ENCODE assay signal across 8 cellular contexts in the genomic region with DNA sequence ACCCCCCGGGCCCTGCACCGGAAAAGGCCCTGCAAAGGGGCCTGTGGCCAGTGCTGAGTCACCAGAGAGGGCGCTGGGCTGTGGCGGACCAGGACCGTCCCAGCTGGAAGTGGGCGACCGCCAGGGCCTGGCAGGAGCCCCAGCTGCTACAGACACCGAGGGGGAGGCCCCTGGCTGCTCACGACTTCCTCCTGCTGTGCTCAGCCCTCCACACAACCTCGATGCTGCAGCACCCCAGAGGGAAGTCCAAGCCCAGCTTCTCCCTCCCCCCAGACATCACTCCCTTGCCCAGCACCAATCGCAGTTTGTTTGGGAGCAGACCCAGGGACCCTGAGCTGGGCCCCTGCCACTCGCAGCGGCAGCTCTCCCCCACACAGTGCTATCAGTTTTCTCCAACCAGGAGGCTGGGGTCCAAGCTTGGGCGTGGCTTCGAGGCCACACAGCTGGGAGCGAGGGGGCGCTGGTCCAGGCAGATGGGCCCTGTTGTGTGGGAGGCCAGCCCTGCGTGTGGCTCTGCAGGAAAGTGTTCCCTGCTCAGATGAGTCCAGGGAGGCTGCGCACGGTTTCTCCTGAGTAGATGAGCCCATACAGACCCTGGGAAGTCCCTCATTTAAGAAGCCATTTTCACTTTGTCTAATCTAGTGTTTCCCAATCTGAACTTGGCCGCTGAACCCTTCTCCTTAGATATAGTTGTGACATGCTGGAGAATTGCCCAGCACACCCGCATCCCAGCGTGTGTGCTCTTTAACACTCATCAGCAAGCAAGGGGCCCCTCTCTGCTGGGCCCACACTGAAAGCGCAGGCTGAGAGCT. TPM values are rescaled to one million over a fixed set of nuclear protein-coding genes. Genes with fewer than 3 reads are reported as not detected.
DNase-seq lines count a peak whose midpoint lies in the region; ATAC-seq, FAIRE-seq and TF ChIP-seq lines count a peak whose summit lies in the region.

No MANE protein-coding gene starts in this region.

- H3K4me3 Mint-ChIP-seq in CD4-positive, CD25-positive, alpha-beta regulatory T cell = peak overlapping the region; percentile 60 to 91 (median 82)

- H3K36me3 Mint-ChIP-seq in CD4-positive, CD25-positive, alpha-beta regulatory T cell = no peaks in the 10 kb centered on the region

- intact Hi-C loops in GM12878 (cut with micrococcal nuclease; ENCODE audit: unreplicated experiment) = loop anchor here (2.0 kb wide), 1 partner anchor 43 kb away; no protein-coding TSS in a partner anchor
- intact Hi-C loops in sigmoid colon (cut with DNase I) = no loop called here

- POLR2A ChIA-PET in GM12878 (lab: Charles Lee) = interaction anchor here (1.1 to 8.2 kb wide), 11 partner anchors 8 to 174 kb away, joined by 3 to 67 read pairs (median 9); partner anchors contain the start of genes GCAT, GGA1, LGALS1 and PDXP

- TF ChIP-seq POLR2A in GM12878 (IDR thresholded peaks at IDR 0.05; ENCODE audit: low read depth, low read length) (peak; percentile 82), sigmoid colon (IDR thresholded peaks at IDR 0.05) (no peak)

- CTCF ChIA-PET in GM12878 (lab: Yijun Ruan, JAX) = interaction anchor here (0.6 to 15.9 kb wide), 14 partner anchors 9 to 273 kb away, joined by 3 to 396 read pairs (median 8); partner anchors contain the start of genes GGA1, LGALS1, NOL12 and PDXP

- DNase-seq in CD4-positive, CD25-positive, alpha-beta regulatory T cell = peak; percentile 35 to 76 (median 39)
- DNase-seq in SIG-M5 treated with dmso at 0.1 percent for 504 hours (lab: John Stamatoyannopoulos, UW; ENCODE audit: unreplicated experiment) (peak; percentile 92), GM12878 (ENCODE audit: low read depth, low spot score) (peak; percentile 60), sigmoid colon (peak; percentile 95), G401 (ENCODE audit: low spot score) (no peak)

- no peaks in the 10 kb centered on the region for H3K9me3 ChIP-seq in CD4-positive, CD25-positive, alpha-beta regulatory T cell (ENCODE audit: control insufficient read depth in 2 of 2, low read length in 2 of 2)
- no peaks in the 10 kb centered on the region for H3K9me3 ChIP-seq in GM12878 (replicated peaks; ENCODE audit: control insufficient read depth, insufficient read depth, low read length)
- H3K9me3 ChIP-seq in iPS-20b (ENCODE audit: insufficient read depth, low read depth, low read length) = no peaks in the 10 kb centered on the region
- H3K9me3 ChIP-seq in sigmoid colon = no peaks in the 10 kb centered on the region

- H3K27ac Mint-ChIP-seq in CD4-positive, CD25-positive, alpha-beta regulatory T cell = peak overlapping the region; percentile 94 to 95 (median 94)

- no peaks in the 10 kb centered on the region for H3K27me3 Mint-ChIP-seq in CD4-positive, CD25-positive, alpha-beta regulatory T cell

- RAD21 ChIA-PET in GM12878 (lab: Charles Lee; ENCODE audit: unreplicated experiment) = interaction anchor here (0.7 to 4.0 kb wide), 14 partner anchors 9 to 263 kb away, joined by 3 to 47 read pairs (median 7); partner anchors contain the start of genes GGA1, LGALS1, NOL12 and PDXP

- H3K36me3 ChIP-seq in CD4-positive, CD25-positive, alpha-beta regulatory T cell (ENCODE audit: control insufficient read depth, insufficient read depth, low read length) = no peaks in the 10 kb centered on the region
- peaks cover 1 to 7% of the 10 kb centered on the region in 2 experiments; a peak in 3 of 4 replicates for H3K36me3 ChIP-seq in GM12878 (ENCODE audit: control insufficient read depth in 2 of 2, insufficient read depth in 2 of 2, low read length in 1 of 2)
- peaks cover 8% of the 10 kb centered on the region for H3K36me3 ChIP-seq in iPS-20b (ENCODE audit: insufficient read depth, low read depth, low read length)
- peaks cover 5 to 38% (median 12%) of the 10 kb centered on the region in 4 donors for H3K36me3 ChIP-seq in sigmoid colon

- H3K9ac ChIP-seq in GM12878 (ENCODE audit: control insufficient read depth, insufficient read depth, low read length) (peak overlapping the region; percentile 78), iPS-20b (ENCODE audit: low read depth, low read length) (peak overlapping the region; percentile 37; the same call in 1 of the 2 replicates)

- no TSS peak for BruUV-seq in GM12878 (replicated peaks; lab: Mats Ljungman, UMichigan)

- under 1% methylated on average over 24 of the region's 24 CpGs for WGBS in GM12878 (ENCODE audit: insufficient coverage, insufficient replicate concordance, low lambda C conversion rate, missing lambda C conversion rate)
- 25 to 59% methylated on average over 24 of the region's 24 CpGs for WGBS in sigmoid colon, 2 donors

- no peaks in the 10 kb centered on the region for H3K27me3 ChIP-seq in CD4-positive, CD25-positive, alpha-beta regulatory T cell (ENCODE audit: control insufficient read depth, insufficient read depth, low read length)
- H3K27me3 ChIP-seq in GM12878 (replicated peaks in 1 of 2; ENCODE audit: control insufficient read depth in 2 of 2, insufficient read depth in 2 of 2, low read length in 1 of 2) (no peaks in the 10 kb centered on the region), iPS-20b (ENCODE audit: insufficient read depth, low read length) (no peaks in the 10 kb centered on the region), sigmoid colon (no peaks in the 10 kb centered on the region)

- peak; percentile 80 for FAIRE-seq in GM12878 (lab: Jason Lieb, UNC)

- H3K9me3 Mint-ChIP-seq in CD4-positive, CD25-positive, alpha-beta regulatory T cell = peaks cover 0 to 1% (median 0%) of the 10 kb centered on the region in 7 donors

- H3K4me3 ChIP-seq in CD4-positive, CD25-positive, alpha-beta regulatory T cell (ENCODE audit: low read depth, low read length) = peak overlapping the region; percentile 59
- H3K4me3 ChIP-seq in GM12878 (peak overlapping the region; percentile 57), iPS-20b (ENCODE audit: low read length) (peak overlapping the region; percentile 10; the same call in 1 of the 2 replicates), sigmoid colon (peak overlapping the region in 3 of 4 donors; percentile 0 to 24 (median 20))

- in situ Hi-C loops in GM12878 (cut with MboI) (no loop called here), G401 (cut with HindIII; ENCODE audit: low sequenced_read_pairs) (no loop called here)

- peaks cover 1% of the 10 kb centered on the region for H3K79me2 ChIP-seq in GM12878 (ENCODE audit: control insufficient read depth, insufficient read depth, low read length)

- H4K20me1 ChIP-seq in GM12878 (ENCODE audit: control insufficient read depth, insufficient read depth) = no peaks in the 10 kb centered on the region

- peak overlapping the region; percentile 88 for H3K27ac ChIP-seq in CD4-positive, CD25-positive, alpha-beta regulatory T cell (ENCODE audit: insufficient read depth, low read length, poor library complexity, severe bottlenecking)
- H3K27ac ChIP-seq in GM12878 (ENCODE audit: control insufficient read depth, insufficient read depth) (peak overlapping the region; percentile 92), iPS-20b (ENCODE audit: low read length) (peak overlapping the region; percentile 25), sigmoid colon (peak overlapping the region; percentile 69 to 80 (median 75))

- H3K4me2 ChIP-seq in GM12878 (ENCODE audit: control insufficient read depth, insufficient read depth) = peak overlapping the region; percentile 87

- peaks cover 84% of the 10 kb centered on the region for H3K4me1 ChIP-seq in CD4-positive, CD25-positive, alpha-beta regulatory T cell (ENCODE audit: control insufficient read depth, insufficient read depth, low read length, poor library complexity, severe bottlenecking)
- peaks cover 70% of the 10 kb centered on the region for H3K4me1 ChIP-seq in GM12878 (ENCODE audit: control insufficient read depth, insufficient read depth, low read length)
- peaks cover 26% of the 10 kb centered on the region for H3K4me1 ChIP-seq in iPS-20b (ENCODE audit: insufficient read depth, low read length)
- H3K4me1 ChIP-seq in sigmoid colon = peaks cover 2 to 35% (median 29%) of the 10 kb centered on the region in 4 donors

- H2AFZ ChIP-seq in GM12878 (ENCODE audit: control insufficient read depth, low read depth, low read length) = peak overlapping the region; percentile 46

- peak; percentile 69 to 70 for ATAC-seq in CD4-positive, CD25-positive, alpha-beta regulatory T cell (ENCODE audit: low read depth in 2 of 2)
- ATAC-seq in GM19324 (IDR thresholded peaks at IDR 0.05; ENCODE audit: low FRiP score, unreplicated experiment) (peak; percentile 43), HG03342 (IDR thresholded peaks at IDR 0.05; ENCODE audit: unreplicated experiment) (peak; percentile 43), GM12878 (peak; percentile 82)

- TF ChIP-seq RAD21 in GM12878 (IDR thresholded peaks at IDR 0.05; ENCODE audit: insufficient read depth, low read depth, low read length) = no peak

- SMC1A ChIA-PET in GM12878 (lab: Charles Lee; ENCODE audit: uncharacterized antibody, unreplicated experiment) = interaction anchor here (1.0 to 5.9 kb wide), 10 partner anchors 7 to 67 kb away, joined by 4 to 33 read pairs (median 14); partner anchors contain the start of genes GGA1, LGALS1, NOL12 and PDXP

- TF ChIP-seq EP300 in GM12878 (IDR thresholded peaks at IDR 0.05; ENCODE audit: borderline replicate concordance in 1 of 2, control insufficient read depth in 1 of 2, low read depth in 2 of 2, low read length in 2 of 2) (peak; percentile 29 to 35; a peak in 3 of 4 replicates), sigmoid colon (IDR thresholded peaks at IDR 0.05) (no peak)

- H3K4me1 Mint-ChIP-seq in CD4-positive, CD25-positive, alpha-beta regulatory T cell = peaks cover 0 to 84% (median 35%) of the 10 kb centered on the region in 4 donors

- TF ChIP-seq CTCF in GM12878 (IDR thresholded peaks at IDR 0.05 in 2 of 3, conservative IDR thresholded peaks at IDR 0.05 in 1 of 3; ENCODE audit: control insufficient read depth in 2 of 3, extremely low read depth in 1 of 3, insufficient read depth in 1 of 3, low read depth in 3 of 3, low read length in 3 of 3) (peak in 1 of 3 experiments; percentile 18; a peak in 3 of 6 replicates), sigmoid colon (IDR thresholded peaks at IDR 0.05) (peak in 2 of 4 experiments; percentile 24 to 27)

RNA-seq across cellular contexts. Expression of gene SH3BP1, which starts 5.6 kb away (rescaled TPM):
- total RNA-seq in CD4-positive, CD25-positive, alpha-beta regulatory T cell = 126 TPM
- 10 to 100 TPM; 10.1 to 17.8 (median 16.2) TPM for polyA plus RNA-seq in CD4-positive, CD25-positive, alpha-beta regulatory T cell
- 73.5 and 76.3 TPM in 2 replicates for total RNA-seq in GM12878 (2013; cell fraction: nucleolus; rRNA removed)
- 34.0 and 37.5 TPM in 2 replicates for total RNA-seq in GM12878 (2014; rRNA removed)
- total RNA-seq in GM12878 (2014; rRNA removed; fragmentation: Illumina TruSeq; extraction: Trizol) = 16.8 and 17.9 TPM in 2 replicates
- 67.0 and 70.5 TPM in 2 replicates for total RNA-seq in GM12878 (2021)
- polyA plus RNA-seq in GM12878 (2011; ENCODE audit: low read depth) = 126 TPM
- polyA plus RNA-seq in GM12878 (2011; rRNA removed) = 14.5 and 27.0 TPM in 2 replicates
- polyA plus RNA-seq in GM12878 (2011; cell fraction: cytosol; rRNA removed) = 37.4 and 46.9 TPM in 2 replicates
- 135 and 140 TPM in 2 replicates for polyA plus RNA-seq in GM12878 (2011; cell fraction: nucleus; rRNA removed)
- 56.7 and 111 TPM in 2 replicates for polyA plus RNA-seq in GM12878 (2012)
- 22.9 and 58.6 TPM in 2 replicates for polyA plus RNA-seq in GM12878 (2014; fragmentation: Illumina TruSeq; extraction: Trizol)
- polyA plus RNA-seq in GM12878 (2014; fragmentation: Nextera tagmentation; extraction: Ambion mirVana) = 1 to 10 TPM in 1 of 2 experiments, under 1 TPM in 1; 0.29 to 1.1 TPM
- 31.7 and 43.3 TPM in 2 replicates for polyA plus RNA-seq in GM12878 (2014; rRNA removed)
- polyA plus RNA-seq in GM12878 (2016; fragmentation: Nextera tagmentation; extraction: Ambion mirVana) = 1 to 10 TPM; 4.8 to 9.9 TPM
- 39.4 and 47.3 TPM in 2 replicates for polyA minus RNA-seq in GM12878 (2011; rRNA and poly(A)+ RNA removed)
- polyA minus RNA-seq in GM12878 (2011; cell fraction: cytosol; rRNA and poly(A)+ RNA removed) = 11.4 and 39.4 TPM in 2 replicates
- 33.5 and 50.5 TPM in 2 replicates for polyA minus RNA-seq in GM12878 (2011; cell fraction: nucleus; rRNA and poly(A)+ RNA removed)
- 1 to 10 TPM; 1.4 to 6.9 (median 4.7) TPM for total RNA-seq in sigmoid colon
- 10 to 100 TPM; 35.4 to 71.2 (median 58.5) TPM for polyA plus RNA-seq in sigmoid colon
- total RNA-seq in G401 (2014; rRNA removed; shearing (Covaris generic)) = 13.2 and 21.9 TPM in 2 replicates

RNA-seq across cellular contexts. Expression of gene PDXP, which starts 24.6 kb away (rescaled TPM):
- 2.0 TPM for total RNA-seq in CD4-positive, CD25-positive, alpha-beta regulatory T cell
- polyA plus RNA-seq in CD4-positive, CD25-positive, alpha-beta regulatory T cell = 1 to 10 TPM; 1.1 to 5.8 (median 3.4) TPM
- total RNA-seq in GM12878 (2013; cell fraction: nucleolus; rRNA removed) = 7.4 and 8.6 TPM in 2 replicates
- 36.8 and 41.1 TPM in 2 replicates for total RNA-seq in GM12878 (2014; rRNA removed)
- 27.2 and 29.7 TPM in 2 replicates for total RNA-seq in GM12878 (2014; rRNA removed; fragmentation: Illumina TruSeq; extraction: Trizol)
- total RNA-seq in GM12878 (2021) = 38.6 and 44.7 TPM in 2 replicates
- 14.9 TPM for polyA plus RNA-seq in GM12878 (2011; ENCODE audit: low read depth)
- polyA plus RNA-seq in GM12878 (2011; rRNA removed) = 25.4 and 39.4 TPM in 2 replicates
- 66.8 and 73.1 TPM in 2 replicates for polyA plus RNA-seq in GM12878 (2011; cell fraction: cytosol; rRNA removed)
- 26.0 and 35.5 TPM in 2 replicates for polyA plus RNA-seq in GM12878 (2011; cell fraction: nucleus; rRNA removed)
- polyA plus RNA-seq in GM12878 (2012) = 17.7 and 26.5 TPM in 2 replicates
- polyA plus RNA-seq in GM12878 (2014; fragmentation: Illumina TruSeq; extraction: Trizol) = 30.1 and 40.0 TPM in 2 replicates
- 10 to 100 TPM in 1 of 2 experiments, 1 to 10 TPM in 1; 9.8 to 15.2 TPM for polyA plus RNA-seq in GM12878 (2014; fragmentation: Nextera tagmentation; extraction: Ambion mirVana)
- 56.7 and 57.9 TPM in 2 replicates for polyA plus RNA-seq in GM12878 (2014; rRNA removed)
- polyA plus RNA-seq in GM12878 (2016; fragmentation: Nextera tagmentation; extraction: Ambion mirVana) = 1 to 10 TPM; 4.4 to 4.8 TPM
- 22.2 and 37.3 TPM in 2 replicates for polyA minus RNA-seq in GM12878 (2011; rRNA and poly(A)+ RNA removed)
- 11.4 and 17.4 TPM in 2 replicates for polyA minus RNA-seq in GM12878 (2011; cell fraction: cytosol; rRNA and poly(A)+ RNA removed)
- 7.3 and 9.7 TPM in 2 replicates for polyA minus RNA-seq in GM12878 (2011; cell fraction: nucleus; rRNA and poly(A)+ RNA removed)
- total RNA-seq in sigmoid colon = 10 to 100 TPM in 2 of 4 donors, 1 to 10 TPM in 2; 7.5 to 12.8 (median 9.6) TPM
- polyA plus RNA-seq in sigmoid colon = 10 to 100 TPM; 30.2 to 51.1 (median 48.6) TPM
- 49.0 and 62.3 TPM in 2 replicates for total RNA-seq in G401 (2014; rRNA removed; shearing (Covaris generic))

RNA-seq across cellular contexts. Expression of gene GGA1, which starts 25.3 kb away (rescaled TPM):
- total RNA-seq in CD4-positive, CD25-positive, alpha-beta regulatory T cell = 69.7 TPM
- polyA plus RNA-seq in CD4-positive, CD25-positive, alpha-beta regulatory T cell = 10 to 100 TPM; 14.0 to 19.8 (median 16.8) TPM
- total RNA-seq in GM12878 (2013; cell fraction: nucleolus; rRNA removed) = 185 and 204 TPM in 2 replicates
- total RNA-seq in GM12878 (2014; rRNA removed) (43.1 and 53.4 TPM in 2 replicates), GM12878 (2014; rRNA removed; fragmentation: Illumina TruSeq; extraction: Trizol) (29.1 and 30.4 TPM in 2 replicates), GM12878 (2021) (55.0 and 63.4 TPM in 2 replicates), sigmoid colon (10 to 100 TPM; 26.4 to 59.8 (median 42.3) TPM)
- 20.6 TPM for polyA plus RNA-seq in GM12878 (2011; ENCODE audit: low read depth)
- polyA plus RNA-seq in GM12878 (2011; rRNA removed) (38.7 and 43.7 TPM in 2 replicates), GM12878 (2014; fragmentation: Illumina TruSeq; extraction: Trizol) (23.4 and 31.6 TPM in 2 replicates), GM12878 (2014; fragmentation: Nextera tagmentation; extraction: Ambion mirVana) (1 to 10 TPM; 1.4 to 4.8 TPM), GM12878 (2014; rRNA removed) (77.8 and 79.4 TPM in 2 replicates), GM12878 (2016; fragmentation: Nextera tagmentation; extraction: Ambion mirVana) (10 to 100 TPM; 45.0 to 48.0 TPM), sigmoid colon (10 to 100 TPM; 25.2 to 77.4 (median 34.4) TPM)
- 29.0 and 49.3 TPM in 2 replicates for polyA plus RNA-seq in GM12878 (2011; cell fraction: cytosol; rRNA removed)
- polyA plus RNA-seq in GM12878 (2011; cell fraction: nucleus; rRNA removed) = 214 and 255 TPM in 2 replicates
- 46.2 and 48.1 TPM in 2 replicates for polyA plus RNA-seq in GM12878 (2012)
- polyA minus RNA-seq in GM12878 (2011; rRNA and poly(A)+ RNA removed) = 30.1 and 54.2 TPM in 2 replicates
- polyA minus RNA-seq in GM12878 (2011; cell fraction: cytosol; rRNA and poly(A)+ RNA removed) = 15.8 and 17.6 TPM in 2 replicates
- 45.1 and 75.9 TPM in 2 replicates for polyA minus RNA-seq in GM12878 (2011; cell fraction: nucleus; rRNA and poly(A)+ RNA removed)
- total RNA-seq in G401 (2014; rRNA removed; shearing (Covaris generic)) = 42.0 and 42.5 TPM in 2 replicates

RNA-seq across cellular contexts. Expression of gene LGALS1, which starts 41.5 kb away (rescaled TPM):
- total RNA-seq in CD4-positive, CD25-positive, alpha-beta regulatory T cell = 209 TPM
- 100 to 1,000 TPM; 321 to 829 (median 545) TPM for polyA plus RNA-seq in CD4-positive, CD25-positive, alpha-beta regulatory T cell
- 71.4 and 74.1 TPM in 2 replicates for total RNA-seq in GM12878 (2013; cell fraction: nucleolus; rRNA removed)
- 1,028 and 1,163 TPM in 2 replicates for total RNA-seq in GM12878 (2014; rRNA removed)
- total RNA-seq in GM12878 (2014; rRNA removed; fragmentation: Illumina TruSeq; extraction: Trizol) = 508 and 518 TPM in 2 replicates
- total RNA-seq in GM12878 (2021) = 636 and 637 TPM in 2 replicates
- polyA plus RNA-seq in GM12878 (2011; ENCODE audit: low read depth) = 1,837 TPM
- polyA plus RNA-seq in GM12878 (2011; rRNA removed) = 690 and 1,889 TPM in 2 replicates
- polyA plus RNA-seq in GM12878 (2011; cell fraction: cytosol; rRNA removed) = 2,989 and 3,872 TPM in 2 replicates
- 1,936 and 2,514 TPM in 2 replicates for polyA plus RNA-seq in GM12878 (2011; cell fraction: nucleus; rRNA removed)
- 1,111 and 1,241 TPM in 2 replicates for polyA plus RNA-seq in GM12878 (2012)
- 56.5 and 312 TPM in 2 replicates for polyA plus RNA-seq in GM12878 (2014; fragmentation: Illumina TruSeq; extraction: Trizol)
- 100 to 1,000 TPM; 571 TPM for polyA plus RNA-seq in GM12878 (2014; fragmentation: Nextera tagmentation; extraction: Ambion mirVana)
- polyA plus RNA-seq in GM12878 (2014; rRNA removed) = 1,386 and 1,631 TPM in 2 replicates
- polyA plus RNA-seq in GM12878 (2016; fragmentation: Nextera tagmentation; extraction: Ambion mirVana) = 100 to 1,000 TPM; 777 to 791 TPM
- polyA minus RNA-seq in GM12878 (2011; rRNA and poly(A)+ RNA removed) = 796 and 1,494 TPM in 2 replicates
- polyA minus RNA-seq in GM12878 (2011; cell fraction: cytosol; rRNA and poly(A)+ RNA removed) = 213 and 229 TPM in 2 replicates
- polyA minus RNA-seq in GM12878 (2011; cell fraction: nucleus; rRNA and poly(A)+ RNA removed) = 191 and 194 TPM in 2 replicates
- total RNA-seq in sigmoid colon = 1,000 to 10,000 TPM in 3 of 4 donors, 100 to 1,000 TPM in 1; 911 to 2,925 (median 2,030) TPM
- polyA plus RNA-seq in sigmoid colon = 100 to 1,000 TPM; 373 to 487 (median 439) TPM
- total RNA-seq in G401 (2014; rRNA removed; shearing (Covaris generic)) = 435 and 601 TPM in 2 replicates

RNA-seq across cellular contexts. Expression of gene NOL12, which starts 52.2 kb away (rescaled TPM):
- 38.2 TPM for total RNA-seq in CD4-positive, CD25-positive, alpha-beta regulatory T cell
- polyA plus RNA-seq in CD4-positive, CD25-positive, alpha-beta regulatory T cell = 10 to 100 TPM; 33.7 to 46.9 (median 41.2) TPM
- 24.0 and 33.8 TPM in 2 replicates for total RNA-seq in GM12878 (2013; cell fraction: nucleolus; rRNA removed)
- total RNA-seq in GM12878 (2014; rRNA removed) = 42.1 and 43.2 TPM in 2 replicates
- 34.2 and 40.5 TPM in 2 replicates for total RNA-seq in GM12878 (2014; rRNA removed; fragmentation: Illumina TruSeq; extraction: Trizol)
- total RNA-seq in GM12878 (2021) = 36.5 and 37.0 TPM in 2 replicates
- 10.0 TPM for polyA plus RNA-seq in GM12878 (2011; ENCODE audit: low read depth)
- 23.1 and 25.8 TPM in 2 replicates for polyA plus RNA-seq in GM12878 (2011; rRNA removed)
- 22.1 and 36.9 TPM in 2 replicates for polyA plus RNA-seq in GM12878 (2011; cell fraction: cytosol; rRNA removed)
- polyA plus RNA-seq in GM12878 (2011; cell fraction: nucleus; rRNA removed) = 38.6 and 48.7 TPM in 2 replicates
- polyA plus RNA-seq in GM12878 (2012) = 14.2 and 20.3 TPM in 2 replicates
- 15.5 and 43.2 TPM in 2 replicates for polyA plus RNA-seq in GM12878 (2014; fragmentation: Illumina TruSeq; extraction: Trizol)
- 10 to 100 TPM in 1 of 2 experiments, 1 to 10 TPM in 1; 3.3 to 12.9 TPM for polyA plus RNA-seq in GM12878 (2014; fragmentation: Nextera tagmentation; extraction: Ambion mirVana)
- polyA plus RNA-seq in GM12878 (2014; rRNA removed) = 41.7 and 49.8 TPM in 2 replicates
- polyA plus RNA-seq in GM12878 (2016; fragmentation: Nextera tagmentation; extraction: Ambion mirVana) = 10 to 100 TPM; 64.6 to 69.4 TPM
- polyA minus RNA-seq in GM12878 (2011; rRNA and poly(A)+ RNA removed) = 5.6 and 12.4 TPM in 2 replicates
- polyA minus RNA-seq in GM12878 (2011; cell fraction: cytosol; rRNA and poly(A)+ RNA removed) = 9.0 and 9.5 TPM in 2 replicates
- polyA minus RNA-seq in GM12878 (2011; cell fraction: nucleus; rRNA and poly(A)+ RNA removed) = 5.2 and 12.5 TPM in 2 replicates
- total RNA-seq in sigmoid colon = 10 to 100 TPM; 10.7 to 28.2 (median 12.5) TPM
- polyA plus RNA-seq in sigmoid colon = 10 to 100 TPM; 33.1 to 41.4 (median 41.3) TPM
- total RNA-seq in G401 (2014; rRNA removed; shearing (Covaris generic)) = 30.2 and 44.8 TPM in 2 replicates

Comparison
In these comparisons a context has a peak if more than half of its experiments do, and no peak if none do; other contexts are left out.
1. H3K27ac ChIP-seq: peak in every context shown above with its lines; median percentile 92 in GM12878; 88 in CD4-positive, CD25-positive, alpha-beta regulatory T cell; 75 in sigmoid colon; 25 in iPS-20b.